ENCODE assay signal across 12 cellular contexts in genomic region chr16:66265106-66265415, GRCh38.
"Had no signal": no experiment of that assay in that cellular context is flagged by ENCODE, and none has a peak within 500 bp of the region (broad histone marks: within the 10 kb centered on the region; RNA-seq: fewer than 3 reads in every experiment).

No MANE protein-coding gene starts in this region.

- H3K9me3 ChIP-seq: gastroesophageal sphincter, heart right ventricle, psoas muscle had no signal

- H3K4me1 Mint-ChIP-seq: activated naive CD4-positive, alpha-beta T cell treated with anti-CD3 and anti-CD28 coated beads, Interleukin-2, amount 10 ng/mL, durations not matched to agents 7 days and 5 days had no signal

- H3K27ac ChIP-seq: cardiac muscle cell, psoas muscle had no signal

- H3K9me3 Mint-ChIP-seq: activated naive CD4-positive, alpha-beta T cell treated with anti-CD3 and anti-CD28 coated beads, Interleukin-2, amount 10 ng/mL, durations not matched to agents 7 days and 5 days; activated T-cell treated with anti-CD3 and anti-CD28 coated beads, Interleukin-2, amount 50 U/mL, for 24 hours; memory B cell; stimulated activated naive B cell treated with anti-CD40 and anti-IgM and Interleukin-4, amounts not matched to agents 10 μg/mL and 1 μg/mL and 100 μg/mL, for 72 hours had no signal

- H3K4me1 ChIP-seq: psoas muscle had no signal

- H3K27ac Mint-ChIP-seq: activated naive CD4-positive, alpha-beta T cell treated with anti-CD3 and anti-CD28 coated beads, Interleukin-2, amount 10 ng/mL, durations not matched to agents 7 days and 5 days; activated T-cell treated with anti-CD3 and anti-CD28 coated beads, Interleukin-2, amount 50 U/mL, for 24 hours; memory B cell; stimulated activated naive B cell treated with anti-CD40 and anti-IgM and Interleukin-4, amounts not matched to agents 10 μg/mL and 1 μg/mL and 100 μg/mL, for 72 hours had no signal

- H3K4me3 ChIP-seq: cardiac muscle cell, gastroesophageal sphincter, heart right ventricle, psoas muscle had no signal

- H3K4me3 Mint-ChIP-seq: activated naive CD4-positive, alpha-beta T cell treated with anti-CD3 and anti-CD28 coated beads, Interleukin-2, amount 10 ng/mL, durations not matched to agents 7 days and 5 days; activated T-cell treated with anti-CD3 and anti-CD28 coated beads, Interleukin-2, amount 50 U/mL, for 24 hours; memory B cell; stimulated activated naive B cell treated with anti-CD40 and anti-IgM and Interleukin-4, amounts not matched to agents 10 μg/mL and 1 μg/mL and 100 μg/mL, for 72 hours had no signal

- H3K36me3 ChIP-seq: cardiac muscle cell, gastroesophageal sphincter, heart right ventricle had no signal

- H3K27me3 ChIP-seq: cardiac muscle cell, gastroesophageal sphincter had no signal

- H3K36me3 Mint-ChIP-seq: activated naive CD4-positive, alpha-beta T cell treated with anti-CD3 and anti-CD28 coated beads, Interleukin-2, amount 10 ng/mL, durations not matched to agents 7 days and 5 days; memory B cell; stimulated activated naive B cell treated with anti-CD40 and anti-IgM and Interleukin-4, amounts not matched to agents 10 μg/mL and 1 μg/mL and 100 μg/mL, for 72 hours had no signal

- DNase-seq: activated naive CD4-positive, alpha-beta T cell treated with anti-CD3 and anti-CD28 coated beads, Interleukin-2, amount 10 ng/mL, durations not matched to agents 7 days and 5 days; activated T-cell treated with anti-CD3 and anti-CD28 coated beads, Interleukin-2, amount 50 U/mL, for 24 hours; heart right ventricle; left cardiac atrium; psoas muscle; stimulated activated CD4-positive, alpha-beta T cell treated with anti-CD3 and anti-CD28 coated beads, Interleukin-12 subunit alpha, Interleukin-12 subunit beta, amount 100 ng/mL, for 4 hours; stimulated activated CD4-positive, alpha-beta T cell treated with anti-CD3 and anti-CD28 coated beads, Interleukin-2, amount 100 ng/mL, for 24 hours; stimulated activated naive B cell treated with anti-CD40 and anti-IgM and Interleukin-4, amounts not matched to agents 10 μg/mL and 1 μg/mL and 100 μg/mL, for 72 hours; trophoblast cell had no signal
